In genomic region chr2:224039080-224039769, GRCh38 we compare ENCODE assay signal across 1 cellular context.
TF ChIP-seq lines count a peak whose summit lies in the region.

A gene with protein sequence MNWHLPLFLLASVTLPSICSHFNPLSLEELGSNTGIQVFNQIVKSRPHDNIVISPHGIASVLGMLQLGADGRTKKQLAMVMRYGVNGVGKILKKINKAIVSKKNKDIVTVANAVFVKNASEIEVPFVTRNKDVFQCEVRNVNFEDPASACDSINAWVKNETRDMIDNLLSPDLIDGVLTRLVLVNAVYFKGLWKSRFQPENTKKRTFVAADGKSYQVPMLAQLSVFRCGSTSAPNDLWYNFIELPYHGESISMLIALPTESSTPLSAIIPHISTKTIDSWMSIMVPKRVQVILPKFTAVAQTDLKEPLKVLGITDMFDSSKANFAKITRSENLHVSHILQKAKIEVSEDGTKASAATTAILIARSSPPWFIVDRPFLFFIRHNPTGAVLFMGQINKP (minus strand): TSS chr2:224039286. CDS start chr2:224001900, 37,386 bp downstream.

TF ChIP-seq in HepG2, 621 proteins besides CTCF, POLR2A, EP300 and RAD21 (continued from another document and continues in another):
- TF ChIP-seq KIAA2018 (CRISPR knock-in tag; IDR thresholded peaks at IDR 0.05; ENCODE audit: borderline replicate concordance) (no peak), TBX3 (IDR thresholded peaks at IDR 0.05; ENCODE audit: borderline replicate concordance) (no peak), ZNF407 (CRISPR knock-in tag; IDR thresholded peaks at IDR 0.05; ENCODE audit: not compliant biosample characterization) (no peak), GTF3A (CRISPR knock-in tag; conservative IDR thresholded peaks at IDR 0.05) (no peak), FOXO4 (CRISPR knock-in tag; conservative IDR thresholded peaks at IDR 0.05) (no peak), BCLAF1 (IDR thresholded peaks at IDR 0.05) (no peak), KDM6A (CRISPR knock-in tag; IDR thresholded peaks at IDR 0.05; ENCODE audit: low read depth) (no peak), ZNF607 (CRISPR knock-in tag; IDR thresholded peaks at IDR 0.05; ENCODE audit: borderline replicate concordance) (0 out of 2 replicates have a peak, but pooled peaks have one; percentile 43), ZNF563 (CRISPR knock-in tag; IDR thresholded peaks at IDR 0.05) (peak; percentile 7; the same call in 1 of the 2 replicates), ZBTB46 (CRISPR knock-in tag; IDR thresholded peaks at IDR 0.05; ENCODE audit: borderline replicate concordance) (no peak), TSC22D2 (CRISPR knock-in tag; IDR thresholded peaks at IDR 0.05; ENCODE audit: borderline replicate concordance) (peak; percentile 39; the same call in 1 of the 2 replicates), MAFF (IDR thresholded peaks at IDR 0.05; ENCODE audit: low read depth, low read length) (no peak), MED8 (CRISPR knock-in tag; IDR thresholded peaks at IDR 0.05; ENCODE audit: insufficient replicate concordance) (no peak), ATM (IDR thresholded peaks at IDR 0.05; ENCODE audit: borderline replicate concordance) (no peak), ZNF552 (CRISPR knock-in tag; IDR thresholded peaks at IDR 0.05; ENCODE audit: borderline replicate concordance) (peak; percentile 73; the same call in 1 of the 2 replicates), ZNF773 (CRISPR knock-in tag; IDR thresholded peaks at IDR 0.05; ENCODE audit: borderline replicate concordance) (no peak), RFXAP (CRISPR knock-in tag; IDR thresholded peaks at IDR 0.05; ENCODE audit: borderline replicate concordance) (no peak), ZHX1 (CRISPR knock-in tag; IDR thresholded peaks at IDR 0.05; ENCODE audit: low read depth) (no peak), ZFAT (CRISPR knock-in tag; conservative IDR thresholded peaks at IDR 0.05) (no peak), FOXP1 (IDR thresholded peaks at IDR 0.05) (no peak), FOXP1 (CRISPR knock-in tag; IDR thresholded peaks at IDR 0.05) (no peak), ZMAT3 (CRISPR knock-in tag; conservative IDR thresholded peaks at IDR 0.05) (no peak), SOX5 (CRISPR knock-in tag; IDR thresholded peaks at IDR 0.05; ENCODE audit: borderline replicate concordance) (no peak), ELF1 (CRISPR knock-in tag; IDR thresholded peaks at IDR 0.05) (no peak), SNRNP70 (IDR thresholded peaks at IDR 0.05; ENCODE audit: low read depth, low read length) (no peak), ZNF781 (CRISPR knock-in tag; IDR thresholded peaks at IDR 0.05; ENCODE audit: borderline replicate concordance, not compliant biosample characterization) (no peak)
